In the genomic region with DNA sequence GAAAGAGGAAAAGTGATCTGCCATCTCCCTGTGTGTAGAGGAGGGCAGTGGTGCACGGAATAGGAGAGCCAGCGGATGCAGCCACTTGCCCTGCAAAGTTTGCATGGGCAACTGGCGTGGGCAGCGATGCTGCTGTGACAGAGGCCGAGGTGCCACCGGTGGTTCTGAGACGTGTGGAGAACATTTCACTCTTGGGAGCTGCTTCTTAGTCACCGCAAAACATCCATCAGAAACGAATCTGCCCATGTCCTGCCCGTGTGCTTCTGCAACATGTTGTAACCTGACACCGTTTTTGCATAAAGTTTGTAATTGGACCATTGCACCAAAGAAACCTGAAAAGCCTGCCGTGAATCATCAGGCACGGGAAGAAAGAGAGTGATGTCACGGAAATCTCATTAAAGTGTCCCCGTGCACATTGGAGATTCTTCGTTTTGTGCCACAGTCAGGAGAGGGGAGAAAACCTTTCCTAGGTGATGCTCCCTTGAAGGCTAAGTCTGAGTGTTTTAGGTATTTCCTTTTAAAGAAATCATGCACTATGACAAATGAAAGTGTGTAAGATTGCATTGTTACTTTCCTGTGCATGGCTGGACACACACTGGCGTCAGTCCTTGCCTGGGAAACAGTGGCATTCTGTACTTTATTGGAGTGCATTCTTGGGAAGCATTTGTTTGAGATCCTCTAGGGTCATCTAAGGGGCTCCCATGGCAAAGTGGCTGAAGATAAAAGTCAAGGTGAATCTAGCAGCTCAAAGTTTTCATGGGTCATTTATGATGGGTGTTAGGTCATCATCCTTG, we compare ENCODE assay signal across 7 cellular contexts.
DNase-seq lines count a peak whose midpoint lies in the region; TF ChIP-seq lines count a peak whose summit lies in the region.

No MANE protein-coding gene starts in this region.

- WGBS in esophagus muscularis mucosa, result 16% methylated on average over 17 of the region's 17 CpGs

- H3K9me3 ChIP-seq in esophagus muscularis mucosa, result no peaks in the 10 kb centered on the region

- intact Hi-C loops in esophagus muscularis mucosa (cut with DNase I), result loop anchor here (10.0 kb wide), 1 partner anchor 262 kb away; no protein-coding TSS in a partner anchor

- H3K27me3 ChIP-seq in esophagus muscularis mucosa, result no peaks in the 10 kb centered on the region

- no peak for TF ChIP-seq POLR2A in esophagus muscularis mucosa (IDR thresholded peaks at IDR 0.05; ENCODE audit: low read depth)
- TF ChIP-seq POLR2A in erythroblast (IDR thresholded peaks at IDR 0.05; ENCODE audit: low read length), result no peak

- H3K4me3 ChIP-seq in esophagus muscularis mucosa, result peak overlapping the region in 3 of 4 donors; percentile 5 to 31 (median 20)

- peak overlapping the region; percentile 78 to 85 (median 82) for H3K27ac ChIP-seq in esophagus muscularis mucosa (replicated peaks in 1 of 4)

- DNase-seq in GM13976 (ENCODE audit: low spot score) (peak; percentile 36), HS-5 (ENCODE audit: low read depth) (peak; percentile 44), esophagus muscularis mucosa (ENCODE audit: extremely low spot score) (no peak), non-pigmented ciliary epithelial cell (ENCODE audit: low read depth) (peak; percentile 74), activated gamma-delta T cell treated with Interleukin-2 at 50 U/mL for 16 hours (no peak), erythroblast (lab: John Stamatoyannopoulos, UW) (no peak)

- no peaks in the 10 kb centered on the region for H3K36me3 ChIP-seq in esophagus muscularis mucosa

- peak; percentile 79 for TF ChIP-seq EP300 in esophagus muscularis mucosa (IDR thresholded peaks at IDR 0.05)

- peaks cover 24 to 53% (median 44%) of the 10 kb centered on the region in 4 donors for H3K4me1 ChIP-seq in esophagus muscularis mucosa

- TF ChIP-seq CTCF in GM13976 (IDR thresholded peaks at IDR 0.05; ENCODE audit: borderline replicate concordance, control extremely low read depth, extremely low read depth, insufficient read depth, missing control alignments) (no peak), esophagus muscularis mucosa (IDR thresholded peaks at IDR 0.05) (peak in 1 of 3 experiments; percentile 4)

- in situ Hi-C loops in GM13976 (cut with MboI; ENCODE audit: low sequenced_read_pairs, unreplicated experiment), result no loop called here

TF ChIP-seq in PFSK-1, 5 proteins besides CTCF, POLR2A, EP300 and RAD21:
- peak; percentile 45; the same call in 1 of the 2 replicates for TF ChIP-seq TAF1 (IDR thresholded peaks at IDR 0.05; ENCODE audit: borderline replicate concordance, insufficient read depth, low read length)
- no peak for TF ChIP-seq REST (IDR thresholded peaks at IDR 0.05; ENCODE audit: insufficient read depth in 1 of 2, low read depth in 2 of 2, low read length in 2 of 2)
TF ChIP-seq in PFSK-1: peak in this region for 1.

Comparison
In these comparisons a context has a peak if more than half of its experiments do, and no peak if none do; other contexts are left out.
1. DNase-seq: peak in GM13976 (single experiment), HS-5 (single experiment) and non-pigmented ciliary epithelial cell (single experiment); none in esophagus muscularis mucosa (single experiment), activated gamma-delta T cell treated with Interleukin-2 at 50 U/mL for 16 hours (single experiment) and erythroblast (0 of 2).